In the genomic region with DNA sequence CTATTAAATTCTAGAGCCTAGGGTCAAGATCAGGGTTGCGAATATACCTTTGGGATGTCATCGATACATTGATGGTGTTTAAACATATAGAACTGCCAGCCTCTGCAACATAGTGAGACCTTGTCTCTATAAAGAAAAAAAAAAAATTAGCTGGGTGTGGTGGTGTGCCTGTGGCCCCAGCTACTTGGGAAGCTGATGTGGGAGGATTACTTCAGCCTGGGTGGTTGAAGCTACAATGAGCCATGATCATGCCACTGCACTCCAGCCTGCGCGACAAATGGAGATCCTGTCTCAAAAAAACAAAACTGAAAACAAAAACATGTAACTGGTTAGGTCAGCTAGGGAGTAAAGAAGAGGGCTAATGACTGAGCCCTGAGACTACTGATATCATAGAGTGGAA, we compare ENCODE assay signal across 14 cellular contexts.
"Had no signal": no experiment of that assay in that cellular context is flagged by ENCODE, and none has a peak within 500 bp of the region (broad histone marks: within the 10 kb centered on the region; RNA-seq: fewer than 3 reads in every experiment).

No MANE protein-coding gene starts in this region.

- H3K27me3 ChIP-seq: gastroesophageal sphincter, heart right ventricle, neutrophil, tibial artery had no signal

- H3K4me3 ChIP-seq: gastroesophageal sphincter, heart right ventricle, tibial artery had no signal

- H3K79me2 ChIP-seq: parathyroid adenoma had no signal

- H2AFZ ChIP-seq: parathyroid adenoma had no signal

- H3K9ac ChIP-seq: parathyroid adenoma had no signal

- DNase-seq: activated CD4-positive, CD25-positive, alpha-beta regulatory T cell treated with anti-CD3 and anti-CD28 coated beads, Interleukin-2, amount 50 U/mL, for 72 hours; activated naive CD4-positive, alpha-beta T cell treated with anti-CD3 and anti-CD28 coated beads for 36 hours; activated T-cell treated with anti-CD3 and anti-CD28 coated beads for 4 hours; erythroblast; heart right ventricle; mammary epithelial cell; naive B cell; stimulated activated CD4-positive, alpha-beta T cell treated with anti-CD3 and anti-CD28 coated beads, Interleukin-12 subunit alpha, Interleukin-12 subunit beta, amount 100 ng/mL, for 4 hours; stimulated activated CD4-positive, alpha-beta T cell treated with anti-CD3 and anti-CD28 coated beads, Interleukin-2, amount 100 ng/mL, for 24 hours; SW 1271; tibial artery had no signal

- H3K27ac ChIP-seq: gastroesophageal sphincter, heart right ventricle, neutrophil, parathyroid adenoma, tibial artery had no signal

- H3K36me3 ChIP-seq: gastroesophageal sphincter, heart right ventricle, neutrophil, tibial artery had no signal

- H3K9me3 ChIP-seq: gastroesophageal sphincter, heart right ventricle, neutrophil, tibial artery had no signal

- H3K4me1 ChIP-seq: parathyroid adenoma, tibial artery had no signal
